Comparison of ENCODE assay signal across 9 cellular contexts in the genomic region with DNA sequence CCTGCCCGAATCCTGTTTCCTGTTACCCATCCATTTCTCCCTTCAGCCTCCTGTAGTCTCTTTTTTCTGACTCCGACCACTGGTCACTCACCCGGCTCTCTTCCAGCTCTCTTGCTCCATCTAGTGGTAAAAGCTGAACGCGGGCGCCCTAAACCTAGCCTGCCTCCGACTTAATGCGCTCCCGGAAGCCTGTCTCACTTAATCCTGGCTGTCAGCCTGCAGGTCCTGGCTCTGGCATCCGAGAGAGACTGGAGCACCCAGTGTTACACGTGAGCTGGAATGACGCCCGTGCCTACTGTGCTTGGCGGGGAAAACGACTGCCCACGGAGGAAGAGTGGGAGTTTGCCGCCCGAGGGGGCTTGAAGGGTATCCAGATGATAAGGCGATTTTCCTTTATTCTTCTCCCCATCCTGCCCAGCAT. TPM values are rescaled to one million over a fixed set of nuclear protein-coding genes. Genes with fewer than 3 reads are reported as not detected.
A peak's percentile ranks its signal among the peaks of the same experiment; 100 is the strongest.
DNase-seq lines count a peak whose midpoint lies in the region; ATAC-seq lines count a peak whose summit lies in the region.
"Had no signal": no experiment of that assay in that cellular context is flagged by ENCODE, and none has a peak within 500 bp of the region (broad histone marks: within the 10 kb centered on the region; RNA-seq: fewer than 3 reads in every experiment).

No MANE protein-coding gene starts in this region.

- no peak overlapping the region for H3K4me2 ChIP-seq in mesenchymal stem cell (ENCODE audit: low read length, poor library complexity, severe bottlenecking)

- H4K8ac ChIP-seq in mesenchymal stem cell (ENCODE audit: low read length), result peak overlapping the region; percentile 90

- no peak overlapping the region for H3K4ac ChIP-seq in mesenchymal stem cell (ENCODE audit: low read depth in 1 of 2, low read length in 2 of 2)

- no peak overlapping the region for H2AFZ ChIP-seq in mesenchymal stem cell (ENCODE audit: low read depth, low read length)

- intact Hi-C loops in activated CD4-positive, alpha-beta memory T cell treated with anti-CD3 and anti-CD28 coated beads for 36 hours (cut with micrococcal nuclease), result loop anchor here (1.0 kb wide), 2 partner anchors 70 to 433 kb away; no protein-coding TSS in a partner anchor

- no peak overlapping the region for H3K18ac ChIP-seq in mesenchymal stem cell (ENCODE audit: low read depth in 1 of 2, low read length in 2 of 2)

- peaks cover 4% of the 10 kb centered on the region for H3K4me1 Mint-ChIP-seq in activated CD4-positive, alpha-beta memory T cell treated with anti-CD3 and anti-CD28 coated beads for 36 hours (ENCODE audit: low read depth)

- CTCF ChIA-PET in activated CD4-positive, alpha-beta memory T cell treated with anti-CD3 and anti-CD28 coated beads for 36 hours (lab: Charles Lee), result interaction anchor here (0.8 to 4.1 kb wide), 21 partner anchors 9 to 642 kb away, joined by 3 to 45 read pairs (median 7); partner anchors contain the start of genes CCT6A, CHCHD2, PHKG1 and PSPH

- H3K27ac ChIP-seq in mesenchymal stem cell (ENCODE audit: low read length, poor library complexity, severe bottlenecking), result no peak overlapping the region

- no peaks in the 10 kb centered on the region for H3K27me3 ChIP-seq in mesenchymal stem cell (ENCODE audit: control insufficient read depth in 1 of 2, insufficient read depth in 1 of 2, low read length in 2 of 2)

- POLR2A ChIA-PET in activated CD4-positive, alpha-beta memory T cell treated with anti-CD3 and anti-CD28 coated beads for 36 hours (lab: Charles Lee), result interaction anchor here (0.6 to 1.8 kb wide), 2 partner anchors 9 to 72 kb away, joined by 4 to 5 read pairs; no protein-coding TSS in a partner anchor

- DNase-seq in COLO668 (lab: John Stamatoyannopoulos, UW; ENCODE audit: unreplicated experiment) (peak; percentile 60), NCI-H748 treated with DMSO at 0.1 percent for 48 hours (lab: John Stamatoyannopoulos, UW) (peak; percentile 55), mesenchymal stem cell (peak; percentile 82)
- DNase-seq in activated CD4-positive, alpha-beta memory T cell treated with anti-CD3 and anti-CD28 coated beads for 36 hours, result peak; percentile 77
- DNase-seq in effector CD4-positive, alpha-beta T cell, result peak; percentile 51
- DNase-seq in stimulated activated CD8-positive, alpha-beta memory T cell treated with anti-CD3 and anti-CD28 coated beads, Interleukin-4, amount 100 ng/mL, for 24 hours (ENCODE audit: low read depth), result peak; percentile 33

- peaks cover 14% of the 10 kb centered on the region for H3K79me1 ChIP-seq in mesenchymal stem cell (replicated peaks; ENCODE audit: low read length, poor library complexity, severe bottlenecking)

- H2BK12ac ChIP-seq in mesenchymal stem cell (ENCODE audit: low read length in 2 of 2), result no peak overlapping the region

- H3K14ac ChIP-seq in mesenchymal stem cell (ENCODE audit: low read length in 2 of 2), result no peak overlapping the region

- no peak overlapping the region for H3K9ac ChIP-seq in mesenchymal stem cell (ENCODE audit: low read length)

- peaks cover 2% of the 10 kb centered on the region for H3K4me1 ChIP-seq in mesenchymal stem cell (ENCODE audit: control insufficient read depth, insufficient read depth, low read depth, low read length)

- H2BK120ac ChIP-seq in mesenchymal stem cell (ENCODE audit: low read depth, low read length), result no peak overlapping the region

- no peak overlapping the region for H3K4me3 Mint-ChIP-seq in activated CD4-positive, alpha-beta memory T cell treated with anti-CD3 and anti-CD28 coated beads for 36 hours
- H3K4me3 Mint-ChIP-seq: activated naive CD8-positive, alpha-beta T cell had no signal

- H3K4me3 ChIP-seq in mesenchymal stem cell (ENCODE audit: insufficient read depth in 1 of 2, low read depth in 1 of 2, low read length in 2 of 2), result no peak overlapping the region

- no peaks in the 10 kb centered on the region for H3K9me3 ChIP-seq in mesenchymal stem cell (ENCODE audit: control insufficient read depth, low read length)

- H3K23ac ChIP-seq in mesenchymal stem cell (ENCODE audit: low read length in 2 of 2), result no peak overlapping the region

- ATAC-seq in GM19438 (IDR thresholded peaks at IDR 0.05; ENCODE audit: low read depth, unreplicated experiment) (peak; percentile 93), HG03460 (IDR thresholded peaks at IDR 0.05; ENCODE audit: unreplicated experiment) (peak; percentile 92)

- H2BK15ac ChIP-seq in mesenchymal stem cell (ENCODE audit: low read depth, poor library complexity, severe bottlenecking), result no peak overlapping the region

- no peak overlapping the region for H2BK5ac ChIP-seq in mesenchymal stem cell (ENCODE audit: low read depth, low read length, poor library complexity, severe bottlenecking)

- no peak overlapping the region for H3K27ac Mint-ChIP-seq in activated CD4-positive, alpha-beta memory T cell treated with anti-CD3 and anti-CD28 coated beads for 36 hours
- H3K27ac Mint-ChIP-seq: activated naive CD8-positive, alpha-beta T cell had no signal

- peaks cover 55 to 67% of the 10 kb centered on the region in 2 experiments for H3K36me3 ChIP-seq in mesenchymal stem cell (ENCODE audit: control insufficient read depth in 1 of 2, insufficient read depth in 2 of 2, low read depth in 1 of 2, low read length in 2 of 2)

- 14% methylated on average over 15 of the region's 19 CpGs for WGBS in mesenchymal stem cell

- H3K9me3 Mint-ChIP-seq in activated CD4-positive, alpha-beta memory T cell treated with anti-CD3 and anti-CD28 coated beads for 36 hours, result no peaks in the 10 kb centered on the region

- no peak overlapping the region for H4K91ac ChIP-seq in mesenchymal stem cell (ENCODE audit: low read length)

- H2AK5ac ChIP-seq in mesenchymal stem cell (ENCODE audit: low read length, severe bottlenecking), result no peak overlapping the region

- H3K36me3 Mint-ChIP-seq in activated CD4-positive, alpha-beta memory T cell treated with anti-CD3 and anti-CD28 coated beads for 36 hours, result peaks cover 31% of the 10 kb centered on the region

- no peaks in the 10 kb centered on the region for H3K27me3 Mint-ChIP-seq in activated CD4-positive, alpha-beta memory T cell treated with anti-CD3 and anti-CD28 coated beads for 36 hours
- H3K27me3 Mint-ChIP-seq: activated naive CD8-positive, alpha-beta T cell had no signal

RNA-seq across cellular contexts. Expression of gene SUMF2, which starts 10.3 kb away (rescaled TPM):
- 100 to 1,000 TPM; 130 to 133 TPM for total RNA-seq in activated CD4-positive, alpha-beta memory T cell treated with anti-CD3 and anti-CD28 coated beads for 36 hours
- 131 TPM for polyA plus RNA-seq in mesenchymal stem cell (2013, experiment 1 of 2)
- polyA plus RNA-seq in mesenchymal stem cell (2013, experiment 2 of 2), result 133 TPM

RNA-seq across cellular contexts. Expression of gene PHKG1, which starts 18.4 kb away (rescaled TPM):
- 1 to 10 TPM; 2.4 to 3.0 TPM for total RNA-seq in activated CD4-positive, alpha-beta memory T cell treated with anti-CD3 and anti-CD28 coated beads for 36 hours
- 0.10 TPM for polyA plus RNA-seq in mesenchymal stem cell (2013, experiment 1 of 2)
- 0.05 TPM for polyA plus RNA-seq in mesenchymal stem cell (2013, experiment 2 of 2)

RNA-seq across cellular contexts. Expression of gene CCT6A, which starts 22.8 kb away (rescaled TPM):
- total RNA-seq in activated CD4-positive, alpha-beta memory T cell treated with anti-CD3 and anti-CD28 coated beads for 36 hours, result 100 to 1,000 TPM; 222 to 230 TPM
- polyA plus RNA-seq in mesenchymal stem cell (2013, experiment 1 of 2), result 153 TPM
- polyA plus RNA-seq in mesenchymal stem cell (2013, experiment 2 of 2), result 160 TPM

RNA-seq across cellular contexts. Expression of gene PSPH, which starts 23.1 kb away (rescaled TPM):
- 10 to 100 TPM; 16.3 to 20.9 TPM for total RNA-seq in activated CD4-positive, alpha-beta memory T cell treated with anti-CD3 and anti-CD28 coated beads for 36 hours
- 17.2 TPM for polyA plus RNA-seq in mesenchymal stem cell (2013, experiment 1 of 2)
- 18.2 TPM for polyA plus RNA-seq in mesenchymal stem cell (2013, experiment 2 of 2)

RNA-seq across cellular contexts. Expression of gene CHCHD2, which starts 31.9 kb away (rescaled TPM):
- 100 to 1,000 TPM; 764 to 766 TPM for total RNA-seq in activated CD4-positive, alpha-beta memory T cell treated with anti-CD3 and anti-CD28 coated beads for 36 hours
- 202 TPM for polyA plus RNA-seq in mesenchymal stem cell (2013, experiment 1 of 2)
- polyA plus RNA-seq in mesenchymal stem cell (2013, experiment 2 of 2), result 217 TPM
